8 cellular contexts compared by ENCODE assay signal in the genomic region with DNA sequence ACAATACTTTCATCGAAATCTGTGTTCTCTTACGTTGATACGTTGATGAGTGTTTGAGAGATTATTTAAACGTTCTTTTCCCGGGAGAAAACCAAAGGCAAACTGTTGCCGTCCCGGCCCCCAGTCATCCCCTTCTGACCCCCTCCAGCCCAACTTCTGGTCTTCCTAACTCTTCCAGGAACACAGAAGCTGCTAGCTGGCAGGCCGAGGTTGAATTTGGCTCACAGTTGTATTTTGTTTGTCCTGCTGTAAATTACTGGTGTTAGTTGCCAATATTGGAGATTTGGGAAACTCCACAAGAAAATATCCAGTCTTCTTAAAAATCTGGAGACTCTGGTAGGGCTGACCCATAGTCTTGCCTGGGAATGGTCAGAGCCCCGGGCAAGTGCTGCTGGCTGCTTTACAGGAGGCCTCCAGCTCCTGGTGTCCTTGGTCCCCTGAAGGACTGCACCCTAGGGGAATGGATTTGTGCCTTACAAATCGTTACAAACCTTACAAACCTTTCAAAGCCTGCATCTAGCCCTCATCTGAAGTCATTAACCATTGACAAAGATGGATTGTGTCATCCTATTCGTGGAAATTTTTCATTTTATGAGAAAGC.
DNase-seq lines count a peak whose midpoint lies in the region; ATAC-seq, FAIRE-seq and TF ChIP-seq lines count a peak whose summit lies in the region.

No MANE protein-coding gene starts in this region.

- H3K36me3 Mint-ChIP-seq in neural crest cell (ENCODE audit: low read depth): no peaks in the 10 kb centered on the region
- no peaks in the 10 kb centered on the region for H3K36me3 Mint-ChIP-seq in CD8-positive, alpha-beta memory T cell

- no peaks in the 10 kb centered on the region for H3K27me3 Mint-ChIP-seq in neural crest cell (ENCODE audit: low read depth)
- H3K27me3 Mint-ChIP-seq in CD8-positive, alpha-beta memory T cell: peaks cover 4 to 10% of the 10 kb centered on the region in 2 donors

- H3K9me3 ChIP-seq in A549 (0 out of 3 replicates have a peak, but pooled peaks cover 6% of the 10 kb centered on the region), fibroblast of lung (ENCODE audit: control insufficient read depth, insufficient read depth, low read depth, low read length) (no peaks in the 10 kb centered on the region)
- no peaks in the 10 kb centered on the region for H3K9me3 ChIP-seq in CD8-positive, alpha-beta memory T cell (ENCODE audit: low read length)

- H3K27ac Mint-ChIP-seq in neural crest cell (ENCODE audit: unreplicated experiment): peak overlapping the region; percentile 39
- H3K27ac Mint-ChIP-seq in CD8-positive, alpha-beta memory T cell: no peak overlapping the region

- peak overlapping the region; percentile 17 for H2AFZ ChIP-seq in fibroblast of lung (ENCODE audit: low read length)

- H3K27me3 ChIP-seq in fibroblast of lung (ENCODE audit: control insufficient read depth, insufficient read depth, low read length): no peaks in the 10 kb centered on the region
- H3K27me3 ChIP-seq in CD8-positive, alpha-beta memory T cell (ENCODE audit: insufficient read depth, low read length, poor library complexity, severe bottlenecking): no peaks in the 10 kb centered on the region

- no peak overlapping the region for H3K4me2 ChIP-seq in A549
- H3K4me2 ChIP-seq in fibroblast of lung (ENCODE audit: extremely low read depth, insufficient read depth, low read length): no peak overlapping the region

- no peaks in the 10 kb centered on the region for H3K79me2 ChIP-seq in fibroblast of lung (ENCODE audit: control insufficient read depth, insufficient read depth, low read length)

- 15% methylated on average over 11 of the region's 11 CpGs for WGBS in A549 (ENCODE audit: missing lambda C conversion rate)

- no peak for TF ChIP-seq POLR2A in A549 (IDR thresholded peaks at IDR 0.05; ENCODE audit: low read length)

- TF ChIP-seq EP300 in A549 (IDR thresholded peaks at IDR 0.05): no peak

- peak; percentile 47 to 66; a peak in 3 of 6 replicates for ATAC-seq in A549
- peak; percentile 8 for ATAC-seq in HG02763 (IDR thresholded peaks at IDR 0.05; ENCODE audit: unreplicated experiment)
- ATAC-seq in HG02973 (IDR thresholded peaks at IDR 0.05; ENCODE audit: unreplicated experiment): no peak

- no peaks in the 10 kb centered on the region for H3K4me1 ChIP-seq in A549
- H3K4me1 ChIP-seq in fibroblast of lung (ENCODE audit: control insufficient read depth, extremely low read depth, insufficient read depth, low read length): no peaks in the 10 kb centered on the region
- no peaks in the 10 kb centered on the region for H3K4me1 ChIP-seq in CD8-positive, alpha-beta memory T cell (ENCODE audit: insufficient read depth, low read length)

- H3K9ac ChIP-seq in fibroblast of lung (ENCODE audit: insufficient read depth, low read length): no peak overlapping the region

- H4K20me1 ChIP-seq in fibroblast of lung (ENCODE audit: control insufficient read depth, extremely low read depth, insufficient read depth, low read length): no peaks in the 10 kb centered on the region

- H3K36me3 ChIP-seq in fibroblast of lung (ENCODE audit: control insufficient read depth, insufficient read depth, low read length): no peaks in the 10 kb centered on the region
- no peaks in the 10 kb centered on the region for H3K36me3 ChIP-seq in CD8-positive, alpha-beta memory T cell (ENCODE audit: insufficient read depth, low read length)

- TF ChIP-seq CTCF in A549 (IDR thresholded peaks at IDR 0.05): no peak
- TF ChIP-seq CTCF in fibroblast of lung (conservative IDR thresholded peaks at IDR 0.05 in 1 of 2, IDR thresholded peaks at IDR 0.05 in 1 of 2; ENCODE audit: low read depth in 1 of 2, low read length in 2 of 2): no peak
- TF ChIP-seq CTCF in neural crest cell (conservative IDR thresholded peaks at IDR 0.05): no peak

- peaks cover 21% of the 10 kb centered on the region for H3K4me1 Mint-ChIP-seq in neural crest cell
- H3K4me1 Mint-ChIP-seq in CD8-positive, alpha-beta memory T cell: no peaks in the 10 kb centered on the region

- DNase-seq in A549 (ENCODE audit: low read depth in 1 of 2, low spot score in 1 of 2) (no peak), fibroblast of lung (ENCODE audit: low read depth in 2 of 2) (no peak), neural crest cell (ENCODE audit: low read depth, low spot score) (no peak), dedifferentiated amniotic fluid mesenchymal stem cell (ENCODE audit: extremely low spot score) (no peak), DMS79 (lab: John Stamatoyannopoulos, UW) (no peak)
- DNase-seq in CD8-positive, alpha-beta memory T cell: no peak

- peaks cover 8% of the 10 kb centered on the region for H3K9me3 Mint-ChIP-seq in neural crest cell
- no peaks in the 10 kb centered on the region for H3K9me3 Mint-ChIP-seq in CD8-positive, alpha-beta memory T cell

- POLR2A ChIA-PET in A549 (lab: Yijun Ruan, JAX): no interaction called here
- POLR2A ChIA-PET in CD8-positive, alpha-beta memory T cell (lab: Charles Lee): no interaction called here

- H3K27ac ChIP-seq in A549 (no peak overlapping the region), fibroblast of lung (ENCODE audit: insufficient read depth, low read length) (no peak overlapping the region)
- H3K27ac ChIP-seq in CD8-positive, alpha-beta memory T cell (ENCODE audit: low read depth, low read length): no peak overlapping the region

- H3K4me3 Mint-ChIP-seq in neural crest cell: peak overlapping the region; percentile 32
- H3K4me3 Mint-ChIP-seq in CD8-positive, alpha-beta memory T cell: no peak overlapping the region

- H3K4me3 ChIP-seq in A549 (no peak overlapping the region), fibroblast of lung (replicated peaks in 1 of 4; ENCODE audit: control extremely low read depth in 1 of 4, insufficient read depth in 1 of 4, low read depth in 3 of 4, low read length in 4 of 4) (no peak overlapping the region)
- no peak overlapping the region for H3K4me3 ChIP-seq in CD8-positive, alpha-beta memory T cell (ENCODE audit: low read length)

- TF ChIP-seq RAD21 in A549 (conservative IDR thresholded peaks at IDR 0.05 in 1 of 2, IDR thresholded peaks at IDR 0.05 in 1 of 2): no peak

- CTCF ChIA-PET in A549 (lab: Yijun Ruan, JAX): interaction anchor here (0.6 to 2.2 kb wide), 44 partner anchors 8 to 1130 kb away, joined by 3 to 97 read pairs (median 4); no protein-coding TSS in a partner anchor
- CTCF ChIA-PET in CD8-positive, alpha-beta memory T cell (lab: Charles Lee): interaction anchor here (0.9 to 2.1 kb wide), 9 partner anchors 9 to 1091 kb away, joined by 3 to 14 read pairs (median 3); no protein-coding TSS in a partner anchor

- no peak for FAIRE-seq in A549 (lab: Jason Lieb, UNC)

TF ChIP-seq in A549, 52 proteins besides CTCF, POLR2A, EP300 and RAD21:
- TF ChIP-seq, protein P1, sequence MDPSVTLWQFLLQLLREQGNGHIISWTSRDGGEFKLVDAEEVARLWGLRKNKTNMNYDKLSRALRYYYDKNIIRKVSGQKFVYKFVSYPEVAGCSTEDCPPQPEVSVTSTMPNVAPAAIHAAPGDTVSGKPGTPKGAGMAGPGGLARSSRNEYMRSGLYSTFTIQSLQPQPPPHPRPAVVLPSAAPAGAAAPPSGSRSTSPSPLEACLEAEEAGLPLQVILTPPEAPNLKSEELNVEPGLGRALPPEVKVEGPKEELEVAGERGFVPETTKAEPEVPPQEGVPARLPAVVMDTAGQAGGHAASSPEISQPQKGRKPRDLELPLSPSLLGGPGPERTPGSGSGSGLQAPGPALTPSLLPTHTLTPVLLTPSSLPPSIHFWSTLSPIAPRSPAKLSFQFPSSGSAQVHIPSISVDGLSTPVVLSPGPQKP (IDR thresholded peaks at IDR 0.05; ENCODE audit: low read depth, low read length): no peak
- TF ChIP-seq HOXA7 (CRISPR knock-in tag; IDR thresholded peaks at IDR 0.05) (no peak), CHD4 (IDR thresholded peaks at IDR 0.05; ENCODE audit: borderline replicate concordance) (no peak), MAZ (IDR thresholded peaks at IDR 0.05; ENCODE audit: borderline replicate concordance, low read depth, low read length) (no peak), HEYL (CRISPR knock-in tag; IDR thresholded peaks at IDR 0.05) (no peak), GATA3 (IDR thresholded peaks at IDR 0.05; ENCODE audit: borderline replicate concordance) (no peak), EHMT2 (IDR thresholded peaks at IDR 0.05; ENCODE audit: low read depth) (no peak), FOXS1 (CRISPR knock-in tag; IDR thresholded peaks at IDR 0.05) (no peak), CHD2 (IDR thresholded peaks at IDR 0.05; ENCODE audit: low read length, partially characterized antibody) (no peak), RFX5 (IDR thresholded peaks at IDR 0.05) (no peak)
- TF ChIP-seq, protein P2, sequence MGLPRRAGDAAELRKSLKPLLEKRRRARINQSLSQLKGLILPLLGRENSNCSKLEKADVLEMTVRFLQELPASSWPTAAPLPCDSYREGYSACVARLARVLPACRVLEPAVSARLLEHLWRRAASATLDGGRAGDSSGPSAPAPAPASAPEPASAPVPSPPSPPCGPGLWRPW (IDR thresholded peaks at IDR 0.05): no peak
- TF ChIP-seq, protein P3, sequence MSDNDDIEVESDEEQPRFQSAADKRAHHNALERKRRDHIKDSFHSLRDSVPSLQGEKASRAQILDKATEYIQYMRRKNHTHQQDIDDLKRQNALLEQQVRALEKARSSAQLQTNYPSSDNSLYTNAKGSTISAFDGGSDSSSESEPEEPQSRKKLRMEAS (IDR thresholded peaks at IDR 0.05): no peak
TF ChIP-seq in A549: peak in this region for 0.
